In genomic region chr6:131134220-131134831, GRCh38 we compare ENCODE assay signal across 8 cellular contexts. TPM values are rescaled to one million over a fixed set of nuclear protein-coding genes. Genes with fewer than 3 reads are reported as not detected.
DNase-seq lines count a peak whose midpoint lies in the region; ATAC-seq and TF ChIP-seq lines count a peak whose summit lies in the region.

No MANE protein-coding gene starts in this region.

- no peak overlapping the region for H3K4me2 ChIP-seq in H9 (ENCODE audit: insufficient read depth, insufficient read length, low read length)

- H3K27ac Mint-ChIP-seq in H9 (no peak overlapping the region), WTC11 (no peak overlapping the region)

- intact Hi-C loops in spleen (cut with DNase I; ENCODE audit: low total_unique reads): no loop called here

- no peak for TF ChIP-seq POLR2A in spleen (IDR thresholded peaks at IDR 0.05)

- H3K9me3 Mint-ChIP-seq in H9: no peaks in the 10 kb centered on the region
- peaks cover 5% of the 10 kb centered on the region for H3K9me3 Mint-ChIP-seq in WTC11

- no peak overlapping the region for H4K91ac ChIP-seq in H9 (ENCODE audit: insufficient read length, low read depth, low read length)

- POLR2A ChIA-PET in WTC11 (lab: Charles Lee): no interaction called here

- H3K18ac ChIP-seq in H9 (ENCODE audit: insufficient read length, low read depth, low read length): no peak overlapping the region

- H3K4me3 ChIP-seq in iPS-15b (ENCODE audit: low read depth, low read length) (peak overlapping the region; percentile 65), spleen (peak overlapping the region in 5 of 8 donors; percentile 71 to 81 (median 78))

- DNase-seq in H9 (no peak), WTC11 (ENCODE audit: low spot score) (no peak), spleen (no peak), NCI-H146 (lab: John Stamatoyannopoulos, UW) (no peak), SHP77 (lab: John Stamatoyannopoulos, UW) (no peak)

- no peaks in the 10 kb centered on the region for H3K4me1 ChIP-seq in H9 (ENCODE audit: insufficient read depth, low read length)
- H3K4me1 ChIP-seq in iPS-15b (ENCODE audit: control insufficient read depth, insufficient read depth, low read length): peaks cover 3% of the 10 kb centered on the region
- H3K4me1 ChIP-seq in spleen: peaks cover 9 to 32% (median 20%) of the 10 kb centered on the region in 6 donors

- H4K8ac ChIP-seq in H9 (replicated peaks; ENCODE audit: insufficient read length, low read depth, low read length): no peak overlapping the region

- no peaks in the 10 kb centered on the region for H4K20me1 ChIP-seq in H9 (ENCODE audit: control insufficient read depth, insufficient read depth, insufficient read length)

- TF ChIP-seq CTCF in H9 (conservative IDR thresholded peaks at IDR 0.05) (no peak), WTC11 (IDR thresholded peaks at IDR 0.05) (no peak), spleen (IDR thresholded peaks at IDR 0.05 in 8 of 11, conservative IDR thresholded peaks at IDR 0.05 in 3 of 11) (no peak)

- no peak overlapping the region for H2BK15ac ChIP-seq in H9 (ENCODE audit: low read depth, low read length)

- CTCF ChIA-PET in WTC11 (lab: Charles Lee): interaction anchor here (0.6 kb wide), 1 partner anchor 281 kb away, joined by 3 read pairs; no protein-coding TSS in a partner anchor

- no peaks in the 10 kb centered on the region for H3K36me3 ChIP-seq in iPS-15b (ENCODE audit: control insufficient read depth, insufficient read depth, low read length)
- H3K36me3 ChIP-seq in spleen: no peaks in the 10 kb centered on the region

- no peak for ATAC-seq in WTC11
- ATAC-seq in GM19324 (IDR thresholded peaks at IDR 0.05; ENCODE audit: low FRiP score, unreplicated experiment): no peak
- no peak for ATAC-seq in HG03280 (IDR thresholded peaks at IDR 0.05; ENCODE audit: unreplicated experiment)

- peaks cover 14 to 17% of the 10 kb centered on the region in 2 experiments for H3K4me1 Mint-ChIP-seq in H9
- peaks cover 16% of the 10 kb centered on the region for H3K4me1 Mint-ChIP-seq in WTC11

- H3K4me3 Mint-ChIP-seq in H9: peak overlapping the region; percentile 68 to 79; a peak in 3 of 5 replicates
- peak overlapping the region; percentile 72 for H3K4me3 Mint-ChIP-seq in WTC11

- H3K9ac ChIP-seq in H9 (ENCODE audit: extremely low read depth, insufficient read length, low read length) (no peak overlapping the region), iPS-15b (ENCODE audit: low read depth, low read length) (no peak overlapping the region)

- H3K56ac ChIP-seq in H9 (ENCODE audit: insufficient read length, low read depth, low read length): no peak overlapping the region

- H3K9me3 ChIP-seq in H9 (ENCODE audit: control insufficient read depth, low read depth, low read length): no peaks in the 10 kb centered on the region
- H3K9me3 ChIP-seq in iPS-15b (ENCODE audit: control insufficient read depth, insufficient read depth, low read length): no peaks in the 10 kb centered on the region
- no peaks in the 10 kb centered on the region for H3K9me3 ChIP-seq in spleen

- no peaks in the 10 kb centered on the region for H3K79me1 ChIP-seq in H9 (ENCODE audit: insufficient read depth, low read depth, low read length, poor library complexity, severe bottlenecking)

- H3K23ac ChIP-seq in H9 (ENCODE audit: insufficient read length, low read depth, low read length): no peak overlapping the region

- H2BK120ac ChIP-seq in H9 (ENCODE audit: low read depth, low read length, poor library complexity, severe bottlenecking): no peak overlapping the region

- H2BK5ac ChIP-seq in H9 (ENCODE audit: insufficient read length, low read length): no peak overlapping the region

- peaks cover 2 to 7% (median 4%) of the 10 kb centered on the region in 3 experiments; a peak in 3 of 7 replicates for H3K36me3 Mint-ChIP-seq in H9 (ENCODE audit: insufficient read depth in 1 of 3, low read depth in 3 of 3)
- H3K36me3 Mint-ChIP-seq in WTC11: no peaks in the 10 kb centered on the region

- H3K27me3 ChIP-seq in H9 (ENCODE audit: insufficient read depth, low read length) (no peaks in the 10 kb centered on the region), iPS-15b (ENCODE audit: control insufficient read depth, insufficient read depth, low read length) (peaks cover 18% of the 10 kb centered on the region), spleen (replicated peaks in 1 of 7) (no peaks in the 10 kb centered on the region)

- H3K79me2 ChIP-seq in H9 (ENCODE audit: insufficient read depth, low read length): no peaks in the 10 kb centered on the region

- no peak overlapping the region for H3T11ph ChIP-seq in H9 (ENCODE audit: low read length)

- H3K23me2 ChIP-seq in H9 (ENCODE audit: insufficient read length, low read depth, low read length, poor library complexity, severe bottlenecking): peaks cover 6% of the 10 kb centered on the region

- H3K14ac ChIP-seq in H9 (ENCODE audit: insufficient read depth, low read length): no peak overlapping the region

- no peak overlapping the region for H3K4ac ChIP-seq in H9 (ENCODE audit: low read depth, low read length)

- no peak overlapping the region for H2AFZ ChIP-seq in H9 (ENCODE audit: low read length)

- H2AK5ac ChIP-seq in H9 (ENCODE audit: insufficient read length, low read length): no peak overlapping the region

- WGBS in H9 (ENCODE audit: extremely low coverage, insufficient read length, low lambda C conversion rate): no CpG with 5 or more reads among the region's 12 CpGs
- WGBS in spleen, 5 donors: 87 to 93% (median 91%) methylated on average over 12 of the region's 12 CpGs

- peaks cover 19% of the 10 kb centered on the region for H3K27me3 Mint-ChIP-seq in H9 (ENCODE audit: low read depth)
- H3K27me3 Mint-ChIP-seq in WTC11 (ENCODE audit: low read depth): peaks cover 20% of the 10 kb centered on the region

- H2BK20ac ChIP-seq in H9 (ENCODE audit: low read depth, low read length, poor library complexity, severe bottlenecking): no peak overlapping the region

- no peak overlapping the region for H2BK12ac ChIP-seq in H9 (ENCODE audit: insufficient read length, low read depth, low read length)

- H3K27ac ChIP-seq in H9 (ENCODE audit: insufficient read length, low read depth, low read length): no peak overlapping the region
- peak overlapping the region in 7 of 8 donors; percentile 90 to 95 (median 92) for H3K27ac ChIP-seq in spleen

- H4K5ac ChIP-seq in H9 (ENCODE audit: insufficient read length, low read depth, low read length): no peak overlapping the region

TF ChIP-seq in WTC11, 78 proteins besides CTCF, POLR2A, EP300 and RAD21:
- TF ChIP-seq TEAD4 (CRISPR knock-in tag; IDR thresholded peaks at IDR 0.05) (no peak), OVOL2 (CRISPR knock-in tag; IDR thresholded peaks at IDR 0.05; ENCODE audit: borderline replicate concordance) (no peak)

RNA-seq across cellular contexts. Expression of gene AKAP7, which starts 0.9 kb away (rescaled TPM):
- 7.6 and 9.8 TPM in 2 replicates for total RNA-seq in H9 (2021)
- 10.9 to 14.0 TPM (median 13.0 TPM) in 3 replicates for total RNA-seq in WTC11 (2021)
- total RNA-seq in spleen: 10 to 100 TPM in 6 of 7 donors, 1 to 10 TPM in 1; 8.0 to 23.8 (median 17.8) TPM
- 10 to 100 TPM in 1 of 3 donors, 1 to 10 TPM in 2; 6.6 to 10.9 (median 7.8) TPM for polyA plus RNA-seq in spleen
